1 cellular context compared by ENCODE assay signal in the genomic region with DNA sequence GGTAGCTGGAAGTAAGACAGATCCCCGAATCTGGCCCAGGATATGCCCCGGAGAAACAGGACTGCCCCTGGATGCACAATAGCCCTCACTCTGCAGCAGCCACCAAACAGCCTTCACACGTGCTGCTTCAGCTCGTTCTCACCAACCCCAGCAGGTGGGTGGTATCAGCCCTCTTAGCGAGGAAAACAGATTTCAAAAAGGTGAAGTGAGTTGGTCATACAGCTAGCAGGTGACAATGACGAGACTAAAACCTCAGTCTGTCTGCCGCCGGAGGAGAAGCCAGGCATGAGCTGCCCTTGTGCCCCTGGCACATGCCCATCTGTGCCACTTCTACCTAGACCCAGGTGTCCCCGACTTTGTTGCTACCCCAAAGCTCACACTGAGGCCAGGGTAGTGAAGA.
TF ChIP-seq lines count a peak whose summit lies in the region.

No MANE protein-coding gene starts in this region.

TF ChIP-seq in K562, 482 proteins besides CTCF, POLR2A, EP300 and RAD21:
- TF ChIP-seq MGA (IDR thresholded peaks at IDR 0.05), result 0 out of 2 replicates have a peak, but pooled peaks have one; percentile 25
- TF ChIP-seq MAZ (CRISPR knock-in tag; conservative IDR thresholded peaks at IDR 0.05 in 1 of 2, IDR thresholded peaks at IDR 0.05 in 1 of 2), result no peak
- TF ChIP-seq DACH1 (IDR thresholded peaks at IDR 0.05; ENCODE audit: partially characterized antibody), result no peak
